Comparison of ENCODE assay signal across 17 cellular contexts in the genomic region with DNA sequence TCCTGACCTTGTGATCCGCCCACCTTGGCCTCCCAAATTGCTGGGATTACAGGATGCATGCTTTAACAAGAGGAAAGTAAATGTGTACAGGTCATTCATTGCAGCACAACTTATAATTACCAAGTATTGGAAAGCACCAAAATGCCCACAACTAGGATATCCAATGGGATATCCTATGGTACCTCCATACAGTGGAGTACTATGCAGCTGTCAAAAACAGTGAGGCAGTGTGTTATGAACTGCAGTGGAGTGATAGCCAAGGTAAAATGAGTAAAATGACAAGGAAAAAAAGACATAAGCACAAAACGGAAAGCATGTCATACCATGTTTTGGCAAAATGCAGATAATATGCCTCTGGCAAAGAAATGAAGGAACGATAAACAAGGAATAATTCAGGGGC.
DNase-seq lines count a peak whose midpoint lies in the region; ATAC-seq and TF ChIP-seq lines count a peak whose summit lies in the region.
"Had no signal": no experiment of that assay in that cellular context is flagged by ENCODE, and none has a peak within 500 bp of the region (broad histone marks: within the 10 kb centered on the region; RNA-seq: fewer than 3 reads in every experiment).

No MANE protein-coding gene starts in this region.

- H3K27me3 ChIP-seq in SK-N-SH (ENCODE audit: insufficient read depth) (no peaks in the 10 kb centered on the region), HCT116 (ENCODE audit: insufficient read depth, low read length) (no peaks in the 10 kb centered on the region), SJSA1 (replicated peaks) (no peaks in the 10 kb centered on the region), osteoblast (ENCODE audit: insufficient read depth, low read length) (no peaks in the 10 kb centered on the region), ovary (no peaks in the 10 kb centered on the region)
- H3K27me3 ChIP-seq: MG63 had no signal

- H3K4me3 Mint-ChIP-seq in natural killer cell treated with Interleukin-12 subunit alpha and Interleukin-12 subunit beta and Interleukin-15 and Interleukin-18, amount 100 ng/mL, for 72 hours, result no peak overlapping the region

- H3K9me3 Mint-ChIP-seq in natural killer cell treated with Interleukin-12 subunit alpha and Interleukin-12 subunit beta and Interleukin-15 and Interleukin-18, amount 100 ng/mL, for 72 hours, result no peaks in the 10 kb centered on the region

- DNase-seq in SK-N-SH (no peak), HCT116 (ENCODE audit: low read depth, low spot score) (no peak), SJSA1 (ENCODE audit: low read depth in 1 of 2, low spot score in 2 of 2) (no peak), osteoblast (ENCODE audit: insufficient read length, low spot score, missing footprints) (no peak), ovary (no peak)
- DNase-seq in effector CD8-positive, alpha-beta T cell (lab: John Stamatoyannopoulos, UW), result no peak
- no peak for DNase-seq in natural killer cell treated with Interleukin-12 subunit alpha and Interleukin-12 subunit beta and Interleukin-15 and Interleukin-18, amount 100 ng/mL, for 72 hours (ENCODE audit: low spot score)
- DNase-seq: Caco-2, DMS53, H7, NCI-H1092 treated with DMSO at 0.1 percent for 48 hours, NCI-H1694 treated with DMSO at 0.1 percent for 48 hours, NCI-H345, NCI-H526 treated with DMSO at 0.1 percent for 48 hours had no signal

- H3K9ac ChIP-seq in SK-N-SH, result peak overlapping the region; percentile 63; the same call in 1 of the 2 replicates
- H3K9ac ChIP-seq in HCT116 (ENCODE audit: low read length), result peak overlapping the region; percentile 60; the same call in 1 of the 2 replicates

- CTCF ChIA-PET in SK-N-SH (lab: Yijun Ruan, JAX), result no interaction called here
- CTCF ChIA-PET in HCT116 (lab: Charles Lee), result interaction anchor here (1.3 kb wide), 1 partner anchor 411 kb away, joined by 4 read pairs; no protein-coding TSS in a partner anchor

- 70% methylated on average over 3 of the region's 3 CpGs for WGBS in SK-N-SH (ENCODE audit: low lambda C conversion rate)
- 83 to 92% (median 85%) methylated on average over 3 of the region's 3 CpGs for WGBS in ovary, 3 donors

- H3K36me3 ChIP-seq in SK-N-SH (replicated peaks in 1 of 2; ENCODE audit: control insufficient read depth in 1 of 2, insufficient read depth in 2 of 2, low read length in 1 of 2) (no peaks in the 10 kb centered on the region), HCT116 (ENCODE audit: control insufficient read depth in 1 of 2, insufficient read depth in 2 of 2, low read length in 2 of 2) (no peaks in the 10 kb centered on the region), SJSA1 (no peaks in the 10 kb centered on the region), osteoblast (ENCODE audit: insufficient read depth, low read length) (no peaks in the 10 kb centered on the region), ovary (no peaks in the 10 kb centered on the region)
- H3K36me3 ChIP-seq: MG63 had no signal

- ATAC-seq in SK-N-SH treated with all-trans-retinoic acid at 6 μM for 48 hours, result no peak
- ATAC-seq in HCT116, result no peak
- ATAC-seq in natural killer cell treated with Interleukin-12 subunit alpha and Interleukin-12 subunit beta and Interleukin-15 and Interleukin-18, amount 100 ng/mL, for 72 hours, result no peak

- no peaks in the 10 kb centered on the region for H4K20me1 ChIP-seq in SK-N-SH (ENCODE audit: insufficient read depth)
- H4K20me1 ChIP-seq in HCT116 (ENCODE audit: insufficient read depth), result no peaks in the 10 kb centered on the region
- no peaks in the 10 kb centered on the region for H4K20me1 ChIP-seq in osteoblast (ENCODE audit: insufficient read depth, low read length)

- H3K9me3 ChIP-seq in SK-N-SH (no peaks in the 10 kb centered on the region), HCT116 (ENCODE audit: control insufficient read depth in 1 of 2, insufficient read depth in 1 of 2, low read depth in 1 of 2, low read length in 2 of 2) (no peaks in the 10 kb centered on the region), SJSA1 (replicated peaks) (no peaks in the 10 kb centered on the region), osteoblast (ENCODE audit: low read depth, low read length) (no peaks in the 10 kb centered on the region), ovary (no peaks in the 10 kb centered on the region)

- H3K27ac ChIP-seq in SK-N-SH (ENCODE audit: low read depth in 2 of 2, low read length in 1 of 2), result peak overlapping the region in 1 of 2 experiments; percentile 98; a peak in 2 of 4 replicates
- peak overlapping the region; percentile 92 for H3K27ac ChIP-seq in HCT116 (ENCODE audit: low read depth, low read length)
- peak overlapping the region; percentile 89; the same call in 1 of the 2 replicates for H3K27ac ChIP-seq in SJSA1
- H3K27ac ChIP-seq in osteoblast (ENCODE audit: low read depth, low read length), result peak overlapping the region; percentile 97
- H3K27ac ChIP-seq in ovary, result no peak overlapping the region
- H3K27ac ChIP-seq: 22Rv1 had no signal

- H3K4me1 ChIP-seq in SK-N-SH (ENCODE audit: control insufficient read depth in 1 of 2, insufficient read depth in 2 of 2, low read depth in 1 of 2, low read length in 1 of 2) (peaks cover 0 to 42% of the 10 kb centered on the region in 2 experiments; a peak in 3 of 4 replicates), HCT116 (ENCODE audit: control insufficient read depth in 1 of 2, insufficient read depth in 2 of 2, low read length in 2 of 2) (peaks cover 28 to 71% of the 10 kb centered on the region in 2 experiments), SJSA1 (replicated peaks) (peaks cover 51% of the 10 kb centered on the region), osteoblast (ENCODE audit: insufficient read depth, low read length) (peaks cover 55% of the 10 kb centered on the region), ovary (ENCODE audit: insufficient read depth) (no peaks in the 10 kb centered on the region)

- H3K4me3 ChIP-seq in SK-N-SH (ENCODE audit: low read depth in 2 of 2, low read length in 1 of 2) (no peak overlapping the region), HCT116 (replicated peaks in 1 of 2; ENCODE audit: low read depth in 1 of 2, low read length in 2 of 2) (peak overlapping the region in 1 of 2 experiments; percentile 57; a peak in 2 of 4 replicates), SJSA1 (no peak overlapping the region), osteoblast (ENCODE audit: insufficient read depth, low read length) (no peak overlapping the region), ovary (no peak overlapping the region)
- H3K4me3 ChIP-seq: MG63 had no signal

- H3K4me2 ChIP-seq in SK-N-SH (peak overlapping the region; percentile 46), HCT116 (ENCODE audit: low read length) (peak overlapping the region; percentile 94), osteoblast (ENCODE audit: insufficient read depth, low read length) (no peak overlapping the region)

- POLR2A ChIA-PET in SK-N-SH (lab: Yijun Ruan, JAX) (no interaction called here), HCT116 (lab: Charles Lee) (interaction anchor here (1.2 to 1.6 kb wide), 2 partner anchors 10 to 18 kb away, joined by 3 to 9 read pairs; no protein-coding TSS in a partner anchor)

- TF ChIP-seq POLR2A in HCT116 (IDR thresholded peaks at IDR 0.05; ENCODE audit: borderline replicate concordance, extremely low read depth, insufficient read depth, insufficient read length) (no peak), ovary (IDR thresholded peaks at IDR 0.05) (no peak)

- no TSS peak for BruUV-seq in HCT116 (replicated peaks; lab: Mats Ljungman, UMichigan)

- H3K79me2 ChIP-seq in SK-N-SH (ENCODE audit: insufficient read depth), result 0 out of 2 replicates have a peak, but pooled peaks cover 4% of the 10 kb centered on the region
- H3K79me2 ChIP-seq in HCT116 (ENCODE audit: insufficient read depth, low read length), result no peaks in the 10 kb centered on the region
- no peaks in the 10 kb centered on the region for H3K79me2 ChIP-seq in osteoblast (ENCODE audit: insufficient read depth, low read length)

- H3K27me3 Mint-ChIP-seq in natural killer cell treated with Interleukin-12 subunit alpha and Interleukin-12 subunit beta and Interleukin-15 and Interleukin-18, amount 100 ng/mL, for 72 hours, result peaks cover 5 to 24% of the 10 kb centered on the region in 2 donors

- H2AFZ ChIP-seq in SK-N-SH (ENCODE audit: low read depth) (no peak overlapping the region), HCT116 (ENCODE audit: low read depth, low read length, poor library complexity, severe bottlenecking) (no peak overlapping the region), osteoblast (ENCODE audit: low read length) (no peak overlapping the region)

- H3K27ac Mint-ChIP-seq in natural killer cell treated with Interleukin-12 subunit alpha and Interleukin-12 subunit beta and Interleukin-15 and Interleukin-18, amount 100 ng/mL, for 72 hours, result peak overlapping the region in 1 of 2 donors; percentile 87

- H3K9me2 ChIP-seq in SK-N-SH (no peaks in the 10 kb centered on the region), HCT116 (ENCODE audit: insufficient read depth) (no peaks in the 10 kb centered on the region)

- peaks cover 66% of the 10 kb centered on the region for H3F3A ChIP-seq in SK-N-SH (replicated peaks; ENCODE audit: insufficient read depth)

- intact Hi-C loops in HCT116 (cut with micrococcal nuclease), result loop anchor here (2.0 kb wide), 1 partner anchor 91 kb away; no protein-coding TSS in a partner anchor
- intact Hi-C loops in ovary (cut with DNase I), result no loop called here

- RAD21 ChIA-PET in HCT116 (lab: Charles Lee; ENCODE audit: low non-redundant PET in 1 of 2, low total read pairs in 2 of 2, uncharacterized antibody in 2 of 2, unreplicated experiment in 2 of 2), result no interaction called here

- no peak for TF ChIP-seq EP300 in SK-N-SH (IDR thresholded peaks at IDR 0.05; ENCODE audit: borderline replicate concordance in 1 of 2, low read depth in 1 of 2, low read length in 1 of 2)
- TF ChIP-seq EP300 in ovary (IDR thresholded peaks at IDR 0.05), result no peak

- TF ChIP-seq RAD21 in SK-N-SH (IDR thresholded peaks at IDR 0.05; ENCODE audit: low read length) (no peak), HCT116 (IDR thresholded peaks at IDR 0.05; ENCODE audit: low read depth) (no peak)

- H3K4me1 Mint-ChIP-seq in natural killer cell treated with Interleukin-12 subunit alpha and Interleukin-12 subunit beta and Interleukin-15 and Interleukin-18, amount 100 ng/mL, for 72 hours (ENCODE audit: low read depth in 2 of 2), result peaks cover 19 to 23% of the 10 kb centered on the region in 2 donors

- TF ChIP-seq CTCF in SK-N-SH (IDR thresholded peaks at IDR 0.05) (no peak), HCT116 (IDR thresholded peaks at IDR 0.05 in 2 of 3, conservative IDR thresholded peaks at IDR 0.05 in 1 of 3; ENCODE audit: borderline replicate concordance in 1 of 3, insufficient read depth in 1 of 3, low read depth in 2 of 3, low read length in 2 of 3) (no peak), osteoblast (IDR thresholded peaks at IDR 0.05; ENCODE audit: extremely low read depth, low read depth, low read length) (no peak), ovary (IDR thresholded peaks at IDR 0.05) (no peak)

- peaks cover 5% of the 10 kb centered on the region for H3K36me3 Mint-ChIP-seq in natural killer cell treated with Interleukin-12 subunit alpha and Interleukin-12 subunit beta and Interleukin-15 and Interleukin-18, amount 100 ng/mL, for 72 hours

TF ChIP-seq in SK-N-SH treated with all-trans-retinoic acid at 6 μM for 48 hours, 23 proteins besides CTCF, POLR2A, EP300 and RAD21 (continues in another document):
- no peak for TF ChIP-seq ZNF8 (CRISPR knock-in tag; IDR thresholded peaks at IDR 0.05)
- no peak for TF ChIP-seq ZNF70 (CRISPR knock-in tag; IDR thresholded peaks at IDR 0.05)

TF ChIP-seq in HCT116, 20 proteins besides CTCF, POLR2A, EP300 and RAD21 (continues in another document):
- TF ChIP-seq JUND (IDR thresholded peaks at IDR 0.05), result no peak

Comparison
In these comparisons a context has a peak if more than half of its experiments do, and no peak if none do; other contexts are left out.
1. H3K27ac ChIP-seq: peak in HCT116 (single experiment), SJSA1 (single experiment) and osteoblast (single experiment); none in ovary (0 of 2).